12 cellular contexts compared by ENCODE assay signal in genomic region chr10:34526186-34526585, GRCh38.
DNase-seq lines count a peak whose midpoint lies in the region; ATAC-seq and TF ChIP-seq lines count a peak whose summit lies in the region.
"Had no signal": no experiment of that assay in that cellular context is flagged by ENCODE, and none has a peak within 500 bp of the region (broad histone marks: within the 10 kb centered on the region; RNA-seq: fewer than 3 reads in every experiment).

No MANE protein-coding gene starts in this region.

- H3K9me3 Mint-ChIP-seq in chondrocyte (ENCODE audit: low read depth), result peaks cover 9% of the 10 kb centered on the region

- no peaks in the 10 kb centered on the region for H3K36me3 Mint-ChIP-seq in chondrocyte (ENCODE audit: low read depth)

- intact Hi-C loops in left ventricle myocardium inferior (cut with micrococcal nuclease), result loop anchor here (10.0 kb wide), 1 partner anchor 99 kb away; no protein-coding TSS in a partner anchor
- intact Hi-C loops in Right ventricle myocardium inferior (cut with DNase I), result no loop called here

- peaks cover 6% of the 10 kb centered on the region for H3K9me3 ChIP-seq in left ventricle myocardium inferior (replicated peaks)
- H3K9me3 ChIP-seq in mesenchymal stem cell (ENCODE audit: control insufficient read depth, low read length), result peaks cover 10% of the 10 kb centered on the region
- H3K9me3 ChIP-seq: body of pancreas, SJCRH30 had no signal

- no peak for TF ChIP-seq CTCF in left ventricle myocardium inferior (IDR thresholded peaks at IDR 0.05; ENCODE audit: borderline replicate concordance)
- TF ChIP-seq CTCF in chondrocyte (IDR thresholded peaks at IDR 0.05), result no peak

- DNase-seq in left ventricle myocardium inferior, result no peak
- no peak for DNase-seq in Right ventricle myocardium inferior (ENCODE audit: missing footprints)
- DNase-seq in chondrocyte (ENCODE audit: low spot score), result no peak
- DNase-seq in mesenchymal stem cell, result peak; percentile 68
- DNase-seq in activated T-cell treated with anti-CD3 and anti-CD28 coated beads for 4 hours, result no peak
- no peak for DNase-seq in activated CD8-positive, alpha-beta memory T cell treated with anti-CD3 and anti-CD28 coated beads for 24 hours
- no peak for DNase-seq in superior temporal gyrus (ENCODE audit: extremely low spot score)
- no peak for DNase-seq in stimulated activated CD4-positive, alpha-beta T cell treated with anti-CD3 and anti-CD28 coated beads, Interleukin-4, amount 100 ng/mL, for 24 hours
- DNase-seq: body of pancreas, NCI-H1417, SJCRH30 had no signal

- H3K4me3 Mint-ChIP-seq in chondrocyte (ENCODE audit: unreplicated experiment), result no peak overlapping the region
- H3K4me3 Mint-ChIP-seq: B cell had no signal

- H3K9ac ChIP-seq in mesenchymal stem cell (ENCODE audit: low read length), result peak overlapping the region; percentile 78

- no peak overlapping the region for H3K4me2 ChIP-seq in mesenchymal stem cell (ENCODE audit: low read length, poor library complexity, severe bottlenecking)

- peak overlapping the region; percentile 10 to 87 for H3K4ac ChIP-seq in mesenchymal stem cell (ENCODE audit: low read depth in 1 of 2, low read length in 2 of 2)

- peak overlapping the region; percentile 66 for H2BK15ac ChIP-seq in mesenchymal stem cell (ENCODE audit: low read depth, poor library complexity, severe bottlenecking)

- peak overlapping the region; percentile 55 for H4K91ac ChIP-seq in mesenchymal stem cell (ENCODE audit: low read length)

- no peak for ATAC-seq in Right ventricle myocardium inferior

- WGBS in mesenchymal stem cell, result 54% methylated on average over 3 of the region's 3 CpGs

- peak overlapping the region in 1 of 2 experiments; percentile 27 for H3K23ac ChIP-seq in mesenchymal stem cell (ENCODE audit: low read length in 2 of 2)

- no peaks in the 10 kb centered on the region for H3K27me3 Mint-ChIP-seq in chondrocyte (ENCODE audit: low read depth)
- H3K27me3 Mint-ChIP-seq: B cell had no signal

- H2BK5ac ChIP-seq in mesenchymal stem cell (ENCODE audit: low read depth, low read length, poor library complexity, severe bottlenecking), result peak overlapping the region; percentile 66

- peak overlapping the region; percentile 74 to 81 for H3K18ac ChIP-seq in mesenchymal stem cell (ENCODE audit: low read depth in 1 of 2, low read length in 2 of 2)

- H3K4me1 ChIP-seq in left ventricle myocardium inferior, result peaks cover 32% of the 10 kb centered on the region
- peaks cover 7% of the 10 kb centered on the region for H3K4me1 ChIP-seq in mesenchymal stem cell (ENCODE audit: control insufficient read depth, insufficient read depth, low read depth, low read length)

- H2AK5ac ChIP-seq in mesenchymal stem cell (ENCODE audit: low read length, severe bottlenecking), result peak overlapping the region; percentile 65

- peak overlapping the region; percentile 29 for H2AFZ ChIP-seq in mesenchymal stem cell (ENCODE audit: low read depth, low read length)

- peak overlapping the region in 1 of 2 experiments; percentile 53 for H3K14ac ChIP-seq in mesenchymal stem cell (ENCODE audit: low read length in 2 of 2)

- peak overlapping the region; percentile 62 for H3K27ac Mint-ChIP-seq in chondrocyte (ENCODE audit: unreplicated experiment)
- H3K27ac Mint-ChIP-seq: B cell had no signal

- H2BK12ac ChIP-seq in mesenchymal stem cell (ENCODE audit: low read length in 2 of 2), result peak overlapping the region; percentile 44 to 85

- H3K79me1 ChIP-seq in mesenchymal stem cell (replicated peaks; ENCODE audit: low read length, poor library complexity, severe bottlenecking), result peaks cover 14% of the 10 kb centered on the region

- H2BK120ac ChIP-seq in mesenchymal stem cell (ENCODE audit: low read depth, low read length), result no peak overlapping the region

- H3K4me1 Mint-ChIP-seq in chondrocyte (ENCODE audit: low read depth), result peaks cover 34% of the 10 kb centered on the region
- H3K4me1 Mint-ChIP-seq: B cell had no signal

- H3K4me3 ChIP-seq in left ventricle myocardium inferior, result no peak overlapping the region
- H3K4me3 ChIP-seq in mesenchymal stem cell (ENCODE audit: insufficient read depth in 1 of 2, low read depth in 1 of 2, low read length in 2 of 2), result peak overlapping the region in 1 of 2 experiments; percentile 50
- H3K4me3 ChIP-seq: body of pancreas, SJCRH30 had no signal

- H3K36me3 ChIP-seq in left ventricle myocardium inferior (no peaks in the 10 kb centered on the region), mesenchymal stem cell (ENCODE audit: control insufficient read depth in 1 of 2, insufficient read depth in 2 of 2, low read depth in 1 of 2, low read length in 2 of 2) (no peaks in the 10 kb centered on the region)
- H3K36me3 ChIP-seq: SJCRH30 had no signal

- peak overlapping the region; percentile 55 for H3K27ac ChIP-seq in left ventricle myocardium inferior (replicated peaks)
- H3K27ac ChIP-seq in mesenchymal stem cell (ENCODE audit: low read length, poor library complexity, severe bottlenecking), result peak overlapping the region; percentile 93

- H3K27me3 ChIP-seq in left ventricle myocardium inferior (ENCODE audit: low read depth), result no peaks in the 10 kb centered on the region
- no peaks in the 10 kb centered on the region for H3K27me3 ChIP-seq in mesenchymal stem cell (ENCODE audit: control insufficient read depth in 1 of 2, insufficient read depth in 1 of 2, low read length in 2 of 2)
- H3K27me3 ChIP-seq: body of pancreas, SJCRH30 had no signal

- peak overlapping the region; percentile 77 for H4K8ac ChIP-seq in mesenchymal stem cell (ENCODE audit: low read length)
